11 cellular contexts compared by ENCODE assay signal in genomic region chr6:161374971-161375873, GRCh38.
DNase-seq lines count a peak whose midpoint lies in the region; ATAC-seq, FAIRE-seq and TF ChIP-seq lines count a peak whose summit lies in the region.
"Had no signal": no experiment of that assay in that cellular context is flagged by ENCODE, and none has a peak within 500 bp of the region (broad histone marks: within the 10 kb centered on the region; RNA-seq: fewer than 3 reads in every experiment).

No MANE protein-coding gene starts in this region.

- H3K27ac ChIP-seq in thoracic aorta: no peak overlapping the region
- H3K27ac ChIP-seq in CD4-positive, alpha-beta T cell (ENCODE audit: low read depth, low read length): no peak overlapping the region

- no peaks in the 10 kb centered on the region for H3K27me3 ChIP-seq in thoracic aorta (replicated peaks; ENCODE audit: insufficient read depth)
- H3K27me3 ChIP-seq in CD4-positive, alpha-beta T cell (ENCODE audit: control insufficient read depth, insufficient read depth, low read length): no peaks in the 10 kb centered on the region

- H3K4me3 ChIP-seq in thoracic aorta: peak overlapping the region; percentile 50

- H3K4me1 ChIP-seq in thoracic aorta (ENCODE audit: control insufficient read depth in 1 of 2, low read depth in 2 of 2): no peaks in the 10 kb centered on the region

- H3K4me3 Mint-ChIP-seq in WTC11: no peak overlapping the region
- no peak overlapping the region for H3K4me3 Mint-ChIP-seq in CD4-positive, alpha-beta T cell
- H3K4me3 Mint-ChIP-seq: CD4-positive, CD25-positive, alpha-beta regulatory T cell; naive B cell; T-cell had no signal

- POLR2A ChIA-PET in WTC11 (lab: Charles Lee): no interaction called here
- POLR2A ChIA-PET in CD4-positive, alpha-beta T cell (lab: Charles Lee): no interaction called here

- 0 out of 2 replicates have a peak overlapping the region, but pooled peaks have one; percentile 47 for H3K27ac Mint-ChIP-seq in WTC11
- no peak overlapping the region for H3K27ac Mint-ChIP-seq in CD4-positive, alpha-beta T cell
- H3K27ac Mint-ChIP-seq: CD4-positive, CD25-positive, alpha-beta regulatory T cell; T-cell had no signal

- DNase-seq in NCI-H748 (lab: John Stamatoyannopoulos, UW; ENCODE audit: unreplicated experiment): peak; percentile 44
- DNase-seq in NCI-H748 treated with DMSO at 0.1 percent for 48 hours (lab: John Stamatoyannopoulos, UW): no peak
- peak; percentile 57 for DNase-seq in WTC11 (ENCODE audit: low spot score)
- DNase-seq in iPS-NIHi11 (ENCODE audit: low spot score): peak; percentile 56
- DNase-seq in thoracic aorta (ENCODE audit: low spot score): peak; percentile 9
- DNase-seq in activated naive CD4-positive, alpha-beta T cell treated with Interleukin-2 at 50 U/mL for 16 hours: no peak
- DNase-seq in GM19239 (ENCODE audit: insufficient read length, low spot score): no peak
- no peak for DNase-seq in CD4-positive, alpha-beta T cell
- DNase-seq: CD4-positive, CD25-positive, alpha-beta regulatory T cell; naive B cell had no signal

- CTCF ChIA-PET in WTC11 (lab: Charles Lee): interaction anchor here (0.6 to 3.9 kb wide), 13 partner anchors 20 to 625 kb away, joined by 3 to 20 read pairs (median 5); partner anchors contain the start of gene AGPAT4
- CTCF ChIA-PET in CD4-positive, alpha-beta T cell (lab: Charles Lee): interaction anchor here (1.4 to 5.4 kb wide), 2 partner anchors 19 to 445 kb away, joined by 3 to 65 read pairs; no protein-coding TSS in a partner anchor

- no peaks in the 10 kb centered on the region for H3K36me3 ChIP-seq in thoracic aorta

- H3K9me3 ChIP-seq in thoracic aorta: no peaks in the 10 kb centered on the region
- H3K9me3 ChIP-seq in CD4-positive, alpha-beta T cell (ENCODE audit: control insufficient read depth, low read length): no peaks in the 10 kb centered on the region

- ATAC-seq in WTC11 (peak; percentile 76), thoracic aorta (ENCODE audit: insufficient number of reproducible peaks, low FRiP score, low read depth) (no peak)
- ATAC-seq in CD4-positive, alpha-beta T cell (ENCODE audit: poor library complexity): no peak
- ATAC-seq: T-cell had no signal

- no peaks in the 10 kb centered on the region for H3K36me3 Mint-ChIP-seq in WTC11
- H3K36me3 Mint-ChIP-seq in CD4-positive, alpha-beta T cell (ENCODE audit: low read depth): no peaks in the 10 kb centered on the region
- H3K36me3 Mint-ChIP-seq: CD4-positive, CD25-positive, alpha-beta regulatory T cell; naive B cell; T-cell had no signal

- no peaks in the 10 kb centered on the region for H3K27me3 Mint-ChIP-seq in WTC11 (ENCODE audit: low read depth)
- H3K27me3 Mint-ChIP-seq in CD4-positive, alpha-beta T cell: no peaks in the 10 kb centered on the region
- H3K27me3 Mint-ChIP-seq: CD4-positive, CD25-positive, alpha-beta regulatory T cell had no signal

- TF ChIP-seq CTCF in WTC11 (IDR thresholded peaks at IDR 0.05): no peak
- TF ChIP-seq CTCF in thoracic aorta (IDR thresholded peaks at IDR 0.05): no peak
- TF ChIP-seq CTCF in CD4-positive, alpha-beta T cell (IDR thresholded peaks at IDR 0.05): no peak

- no peaks in the 10 kb centered on the region for H3K9me3 Mint-ChIP-seq in WTC11
- H3K9me3 Mint-ChIP-seq in CD4-positive, alpha-beta T cell: no peaks in the 10 kb centered on the region
- H3K9me3 Mint-ChIP-seq: naive B cell, T-cell had no signal

- intact Hi-C loops in CD4-positive, alpha-beta T cell (cut with DNase I, micrococcal nuclease): loop anchor here (1.0 to 5.0 kb wide), 5 partner anchors 222 to 853 kb away; no protein-coding TSS in a partner anchor

- peaks cover 4% of the 10 kb centered on the region for H3K4me1 Mint-ChIP-seq in WTC11
- H3K4me1 Mint-ChIP-seq in CD4-positive, alpha-beta T cell (ENCODE audit: low read depth): no peaks in the 10 kb centered on the region
- H3K4me1 Mint-ChIP-seq: CD4-positive, CD25-positive, alpha-beta regulatory T cell; naive B cell; T-cell had no signal

- no peak for FAIRE-seq in GM19239 (lab: Jason Lieb, UNC)

TF ChIP-seq in WTC11, 78 proteins besides CTCF, POLR2A, EP300 and RAD21:
- no peak for TF ChIP-seq RORB (CRISPR knock-in tag; IDR thresholded peaks at IDR 0.05)
- no peak for TF ChIP-seq ETV6 (CRISPR knock-in tag; IDR thresholded peaks at IDR 0.05)
- no peak for TF ChIP-seq TP53 (CRISPR knock-in tag; IDR thresholded peaks at IDR 0.05)

Comparison
In these comparisons a context has a peak if more than half of its experiments do, and no peak if none do; other contexts are left out.
1. DNase-seq: peak in NCI-H748 (single experiment), WTC11 (single experiment), iPS-NIHi11 (single experiment) and thoracic aorta (single experiment); none in NCI-H748 treated with DMSO at 0.1 percent for 48 hours (single experiment), activated naive CD4-positive, alpha-beta T cell treated with Interleukin-2 at 50 U/mL for 16 hours (single experiment), GM19239 (single experiment) and CD4-positive, alpha-beta T cell (0 of 10).